In genomic region chr1:93672477-93673158, GRCh38 we compare ENCODE assay signal across 18 cellular contexts. TPM values are rescaled to one million over a fixed set of nuclear protein-coding genes. Genes with fewer than 3 reads are reported as not detected.
DNase-seq lines count a peak whose midpoint lies in the region; ATAC-seq, FAIRE-seq and TF ChIP-seq lines count a peak whose summit lies in the region.
"Had no signal": no experiment of that assay in that cellular context is flagged by ENCODE, and none has a peak within 500 bp of the region (broad histone marks: within the 10 kb centered on the region; RNA-seq: fewer than 3 reads in every experiment).

No MANE protein-coding gene starts in this region.

- peaks cover 75% of the 10 kb centered on the region for H4K20me1 ChIP-seq in keratinocyte (ENCODE audit: control insufficient read depth, extremely low read depth, insufficient read depth, low read length)

- dilution Hi-C loops in keratinocyte (cut with MboI; ENCODE audit: extremely low pct_ligation_motif_present, low sequenced_read_pairs) = no loop called here

- H3K4me3 ChIP-seq in RWPE2 (ENCODE audit: severe bottlenecking) (no peak overlapping the region), keratinocyte (ENCODE audit: control insufficient read depth in 2 of 3, extremely low read depth in 1 of 3, insufficient read depth in 2 of 3, low read depth in 1 of 3, low read length in 3 of 3) (no peak overlapping the region), small intestine (ENCODE audit: low read depth in 1 of 2, low read length in 2 of 2) (no peak overlapping the region)
- H3K4me3 ChIP-seq: BLaER1 had no signal

- ATAC-seq in RWPE2 (ENCODE audit: low read depth) (peak; percentile 2; the same call in 2 of the 3 replicates), T-cell (replicated peaks in 1 of 4) (no peak)
- ATAC-seq: effector memory CD8-positive, alpha-beta T cell had no signal

- H3K4me3 Mint-ChIP-seq in CD14-positive monocyte (no peak overlapping the region), T-cell (no peak overlapping the region)
- H3K4me3 Mint-ChIP-seq: activated T-cell treated with anti-CD3 and anti-CD28 coated beads, Interleukin-2, amount 50 U/mL, for 24 hours; effector memory CD8-positive, alpha-beta T cell had no signal

- peaks cover 100% of the 10 kb centered on the region for H3K79me2 ChIP-seq in keratinocyte (ENCODE audit: control insufficient read depth, insufficient read depth, low read length)

- H3K9me3 Mint-ChIP-seq in CD14-positive monocyte = no peaks in the 10 kb centered on the region
- no peaks in the 10 kb centered on the region for H3K9me3 Mint-ChIP-seq in T-cell
- H3K9me3 Mint-ChIP-seq: activated T-cell treated with anti-CD3 and anti-CD28 coated beads, Interleukin-2, amount 50 U/mL, for 24 hours; effector memory CD8-positive, alpha-beta T cell had no signal

- TF ChIP-seq CTCF in CD14-positive monocyte (IDR thresholded peaks at IDR 0.05) (no peak), RWPE2 (IDR thresholded peaks at IDR 0.05; ENCODE audit: poor library complexity, severe bottlenecking) (no peak), keratinocyte (optimal IDR thresholded peaks at IDR 0.05 in 1 of 3, IDR thresholded peaks at IDR 0.05 in 1 of 3, conservative IDR thresholded peaks at IDR 0.05 in 1 of 3; ENCODE audit: extremely low read depth in 1 of 3, insufficient read depth in 2 of 3, low read length in 3 of 3) (no peak)

- DNase-seq in CD14-positive monocyte (ENCODE audit: low spot score) (no peak), RWPE2 (ENCODE audit: low spot score) (no peak), keratinocyte (ENCODE audit: low read depth, low spot score) (no peak), small intestine (no peak), cortex of kidney (lab: John Stamatoyannopoulos, UW) (no peak), EL (no peak), T-cell (no peak), NCI-H748 treated with DMSO at 0.1 percent for 48 hours (lab: John Stamatoyannopoulos, UW) (no peak)
- DNase-seq: activated CD4-positive, alpha-beta T cell treated with anti-CD3 and anti-CD28 coated beads for 48 hours; activated T-cell treated with anti-CD3 and anti-CD28 coated beads, Interleukin-2, amount 50 U/mL, for 24 hours; effector memory CD8-positive, alpha-beta T cell; NCI-H2171; occipital lobe; stimulated activated CD4-positive, alpha-beta T cell treated with anti-CD3 and anti-CD28 coated beads, Interleukin-15, amount 100 ng/mL, for 24 hours; stimulated activated CD8-positive, alpha-beta memory T cell treated with anti-CD3 and anti-CD28 coated beads, Interleukin-4, amount 100 ng/mL, for 48 hours; T-helper 1 cell had no signal

- H3K9me1 ChIP-seq in keratinocyte (ENCODE audit: control insufficient read depth, extremely low read depth, insufficient read depth, low read length) = peaks cover 5% of the 10 kb centered on the region

- peaks cover 23% of the 10 kb centered on the region for H3K4me1 Mint-ChIP-seq in CD14-positive monocyte
- no peaks in the 10 kb centered on the region for H3K4me1 Mint-ChIP-seq in T-cell

- WGBS in small intestine, 3 donors = 22 to 61% (median 45%) methylated on average over 5 of the region's 5 CpGs

- POLR2A ChIA-PET in T-cell (lab: Charles Lee) = no interaction called here

- FAIRE-seq in keratinocyte (lab: Jason Lieb, UNC) (peak; percentile 43), small intestine (lab: Jason Lieb, UNC) (no peak)
- FAIRE-seq: GM19239 had no signal

- H3K27ac ChIP-seq in RWPE2 (ENCODE audit: poor library complexity, severe bottlenecking) (peak overlapping the region; percentile 94), keratinocyte (ENCODE audit: control insufficient read depth, insufficient read depth, low read length) (no peak overlapping the region), small intestine (ENCODE audit: low read depth in 1 of 2, low read length in 1 of 2) (peak overlapping the region; percentile 35 to 38)
- H3K27ac ChIP-seq: BLaER1 had no signal

- H3K9ac ChIP-seq in keratinocyte (ENCODE audit: control insufficient read depth, extremely low read depth, insufficient read depth, low read length) = no peak overlapping the region
- H3K9ac ChIP-seq: BLaER1 had no signal

- H3K4me2 ChIP-seq in keratinocyte (ENCODE audit: control insufficient read depth, extremely low read depth, insufficient read depth, low read depth, low read length) = no peak overlapping the region
- H3K4me2 ChIP-seq: BLaER1 had no signal

- H3K27ac Mint-ChIP-seq in CD14-positive monocyte (peak overlapping the region in 6 of 7 donors; percentile 54 to 82 (median 68)), T-cell (no peak overlapping the region)
- H3K27ac Mint-ChIP-seq: activated T-cell treated with anti-CD3 and anti-CD28 coated beads, Interleukin-2, amount 50 U/mL, for 24 hours; effector memory CD8-positive, alpha-beta T cell had no signal

- H3K9me3 ChIP-seq in RWPE2 (ENCODE audit: severe bottlenecking) = no peaks in the 10 kb centered on the region
- H3K9me3 ChIP-seq in keratinocyte (ENCODE audit: control insufficient read depth, low read depth, low read length) = no peaks in the 10 kb centered on the region
- no peaks in the 10 kb centered on the region for H3K9me3 ChIP-seq in small intestine (ENCODE audit: control insufficient read depth, low read depth)
- H3K9me3 ChIP-seq: BLaER1 had no signal

- H2AFZ ChIP-seq in keratinocyte (ENCODE audit: control insufficient read depth, low read length) = no peak overlapping the region

- H3K27me3 ChIP-seq in RWPE2 (ENCODE audit: insufficient read depth, poor library complexity, severe bottlenecking) (no peaks in the 10 kb centered on the region), keratinocyte (ENCODE audit: control insufficient read depth, extremely low read depth, insufficient read depth, low read length) (no peaks in the 10 kb centered on the region), small intestine (ENCODE audit: control insufficient read depth in 2 of 2, insufficient read depth in 2 of 2, low read length in 2 of 2) (no peaks in the 10 kb centered on the region)
- H3K27me3 ChIP-seq: BLaER1 had no signal

- intact Hi-C loops in CD14-positive monocyte (cut with micrococcal nuclease) = loop anchor here in 1 of 2 donors (10.0 kb wide), 1 partner anchor 52 kb away; no protein-coding TSS in a partner anchor

- CTCF ChIA-PET in T-cell (lab: Charles Lee) = no interaction called here

- H3K27me3 Mint-ChIP-seq in CD14-positive monocyte (ENCODE audit: low read depth in 3 of 3) (peaks cover 0 to 6% (median 5%) of the 10 kb centered on the region in 3 donors), T-cell (peaks cover 4 to 5% of the 10 kb centered on the region in 2 donors)

- H3K4me1 ChIP-seq in RWPE2 (ENCODE audit: insufficient read depth, poor library complexity, severe bottlenecking) (peaks cover 86% of the 10 kb centered on the region), keratinocyte (ENCODE audit: control insufficient read depth, extremely low read depth, insufficient read depth, low read length) (peaks cover 75% of the 10 kb centered on the region), small intestine (ENCODE audit: control insufficient read depth in 2 of 2, insufficient read depth in 1 of 2, low read depth in 1 of 2, low read length in 1 of 2) (peaks cover 11 to 14% of the 10 kb centered on the region in 2 donors)

- no peaks in the 10 kb centered on the region for H3K36me3 Mint-ChIP-seq in CD14-positive monocyte
- H3K36me3 Mint-ChIP-seq in T-cell = no peaks in the 10 kb centered on the region

- peaks cover 98% of the 10 kb centered on the region for H3K36me3 ChIP-seq in RWPE2 (ENCODE audit: low read depth)
- peaks cover 30 to 59% of the 10 kb centered on the region in 2 experiments for H3K36me3 ChIP-seq in keratinocyte (ENCODE audit: control insufficient read depth in 2 of 2, extremely low read depth in 1 of 2, insufficient read depth in 2 of 2, low read length in 2 of 2)
- no peaks in the 10 kb centered on the region for H3K36me3 ChIP-seq in small intestine (ENCODE audit: control insufficient read depth in 2 of 2, insufficient read depth in 2 of 2, low read length in 2 of 2)

RNA-seq across cellular contexts. Expression of gene BCAR3, which starts 9.0 kb away (rescaled TPM):
- under 1 TPM in 1 of 2 donors, not detected in 1; 0.05 TPM for polyA plus RNA-seq in CD14-positive monocyte
- polyA plus RNA-seq in keratinocyte = 51.2 to 95.4 TPM (median 77.2 TPM) in 3 replicates
- polyA plus RNA-seq in keratinocyte (2011; ENCODE audit: low read depth) = 38.7 TPM
- polyA plus RNA-seq in keratinocyte (2011; cell fraction: cytosol; rRNA removed) = 67.5 and 68.4 TPM in 2 replicates
- polyA plus RNA-seq in keratinocyte (2011; cell fraction: nucleus; rRNA removed) = 113 and 127 TPM in 2 replicates
- 50.7 and 81.5 TPM in 2 replicates for polyA plus RNA-seq in keratinocyte (2012; ENCODE audit: low replicate concordance)
- 46.0 to 84.4 TPM (median 64.1 TPM) in 3 replicates for polyA minus RNA-seq in keratinocyte
- polyA minus RNA-seq in keratinocyte (2011; cell fraction: cytosol; rRNA and poly(A)+ RNA removed) = 90.7 TPM
- 83.5 and 121 TPM in 2 replicates for polyA minus RNA-seq in keratinocyte (2011; cell fraction: nucleus; rRNA and poly(A)+ RNA removed)
- polyA plus RNA-seq in small intestine = 10 to 100 TPM; 15.9 to 26.2 (median 21.9) TPM
- total RNA-seq in T-cell = 1 to 10 TPM in 4 of 5 donors, under 1 TPM in 1; 0.63 to 2.5 (median 1.4) TPM

Comparison
In these comparisons a context has a peak if more than half of its experiments do, and no peak if none do; other contexts are left out.
1. H3K27ac Mint-ChIP-seq: peak in CD14-positive monocyte (6 of 7); none in T-cell (0 of 2).
2. RNA of gene BCAR3, which starts 9.0 kb away (polyA plus RNA-seq): 38.7 to 127 TPM in keratinocyte and 15.9 to 26.2 TPM in small intestine; 0.05 TPM in CD14-positive monocyte; every median in the first group is over 10 times any median in the second.